Comparison of ENCODE assay signal across 16 cellular contexts in the genomic region with DNA sequence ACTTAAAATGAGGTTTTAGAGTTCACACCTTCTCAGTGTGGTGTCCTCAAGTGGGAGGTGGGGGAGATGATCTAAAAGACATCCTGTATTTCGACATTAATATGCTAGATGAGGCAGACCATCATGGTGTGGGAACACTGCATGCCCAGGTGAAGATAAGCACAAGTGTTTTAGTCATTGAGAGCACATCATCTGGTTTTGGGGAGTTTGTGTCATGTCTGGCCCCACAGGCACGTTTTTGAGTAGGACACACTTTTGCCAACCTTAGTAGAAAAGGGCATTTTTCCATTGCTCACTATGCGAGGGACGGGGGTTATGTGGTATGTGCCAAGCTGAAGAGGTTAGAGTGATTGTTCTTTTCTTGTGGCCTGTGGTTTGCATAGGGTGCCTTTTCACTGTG.
DNase-seq lines count a peak whose midpoint lies in the region; ATAC-seq and FAIRE-seq lines count a peak whose summit lies in the region.
"Had no signal": no experiment of that assay in that cellular context is flagged by ENCODE, and none has a peak within 500 bp of the region (broad histone marks: within the 10 kb centered on the region; RNA-seq: fewer than 3 reads in every experiment).

No MANE protein-coding gene starts in this region.

- peaks cover 31% of the 10 kb centered on the region for H3K4me1 Mint-ChIP-seq in stimulated activated naive CD8-positive, alpha-beta T cell treated with anti-CD3 and anti-CD28 coated beads, Interleukin-15, amount 100 ng/mL, for 72 hours

- FAIRE-seq in HTR-8/SVneo (lab: Jason Lieb, UNC) = no peak
- FAIRE-seq: G401.6 had no signal

- peak overlapping the region; percentile 30 to 66 for H3K27ac Mint-ChIP-seq in stimulated activated naive CD8-positive, alpha-beta T cell treated with anti-CD3 and anti-CD28 coated beads, Interleukin-15, amount 100 ng/mL, for 72 hours
- H3K27ac Mint-ChIP-seq: neural progenitor cell had no signal

- H3K27me3 Mint-ChIP-seq in stimulated activated naive CD8-positive, alpha-beta T cell treated with anti-CD3 and anti-CD28 coated beads, Interleukin-15, amount 100 ng/mL, for 72 hours = peaks cover 43% of the 10 kb centered on the region

- H3K4me3 Mint-ChIP-seq in stimulated activated naive CD8-positive, alpha-beta T cell treated with anti-CD3 and anti-CD28 coated beads, Interleukin-15, amount 100 ng/mL, for 72 hours = peak overlapping the region; percentile 4 to 19
- H3K4me3 Mint-ChIP-seq: neural progenitor cell had no signal

- peak; percentile 91 for ATAC-seq in stimulated activated naive CD8-positive, alpha-beta T cell treated with anti-CD3 and anti-CD28 coated beads, Interleukin-15, amount 100 ng/mL, for 72 hours
- ATAC-seq: Right ventricle myocardium inferior had no signal

- no peaks in the 10 kb centered on the region for H3K9me3 Mint-ChIP-seq in stimulated activated naive CD8-positive, alpha-beta T cell treated with anti-CD3 and anti-CD28 coated beads, Interleukin-15, amount 100 ng/mL, for 72 hours
- H3K9me3 Mint-ChIP-seq: neural progenitor cell had no signal

- peak; percentile 25 for DNase-seq in stimulated activated CD4-positive, alpha-beta T cell treated with anti-CD3 and anti-CD28 coated beads, Interleukin-15, amount 100 ng/mL, for 24 hours
- no peak for DNase-seq in stimulated activated CD4-positive, alpha-beta T cell treated with anti-CD3 and anti-CD28 coated beads, Interleukin-2, amount 100 ng/mL, for 24 hours
- peak; percentile 2 for DNase-seq in activated CD8-positive, alpha-beta memory T cell treated with anti-CD3 and anti-CD28 coated beads, Interleukin-2, amount 50 U/mL, for 24 hours (ENCODE audit: extremely low read depth)
- peak; percentile 42 for DNase-seq in left kidney (ENCODE audit: low read depth, low spot score)
- peak; percentile 52 to 76 for DNase-seq in stimulated activated naive CD8-positive, alpha-beta T cell treated with anti-CD3 and anti-CD28 coated beads, Interleukin-15, amount 100 ng/mL, for 72 hours
- DNase-seq in HTR-8/SVneo (ENCODE audit: insufficient read length, low spot score) = no peak
- DNase-seq in stimulated activated naive CD4-positive, alpha-beta T cell treated with Interleukin-2 at 50 U/mL for 16 hours (lab: John Stamatoyannopoulos, UW) = no peak
- DNase-seq: hypothalamus, mesendoderm, MM.1S, NCI-H1694 treated with DMSO at 0.1 percent for 48 hours, NCI-H446, WERI-Rb-1 had no signal

Comparison
In these comparisons a context has a peak if more than half of its experiments do, and no peak if none do; other contexts are left out.
1. DNase-seq: peak in stimulated activated CD4-positive, alpha-beta T cell treated with anti-CD3 and anti-CD28 coated beads, Interleukin-15, amount 100 ng/mL, for 24 hours (single experiment), activated CD8-positive, alpha-beta memory T cell treated with anti-CD3 and anti-CD28 coated beads, Interleukin-2, amount 50 U/mL, for 24 hours (single experiment), left kidney (single experiment) and stimulated activated naive CD8-positive, alpha-beta T cell treated with anti-CD3 and anti-CD28 coated beads, Interleukin-15, amount 100 ng/mL, for 72 hours (2 of 2); none in stimulated activated CD4-positive, alpha-beta T cell treated with anti-CD3 and anti-CD28 coated beads, Interleukin-2, amount 100 ng/mL, for 24 hours (0 of 2), HTR-8/SVneo (single experiment) and stimulated activated naive CD4-positive, alpha-beta T cell treated with Interleukin-2 at 50 U/mL for 16 hours (single experiment).